In genomic region chr2:101286684-101287083, GRCh38 we compare ENCODE assay signal across 19 cellular contexts.
"Had no signal": no experiment of that assay in that cellular context is flagged by ENCODE, and none has a peak within 500 bp of the region (broad histone marks: within the 10 kb centered on the region; RNA-seq: fewer than 3 reads in every experiment).

No MANE protein-coding gene starts in this region.

- DNase-seq: activated CD4-positive, alpha-beta memory T cell treated with anti-CD3 and anti-CD28 coated beads, Interleukin-2, amount 10 ng/mL, durations not matched to agents 7 days and 5 days; activated CD4-positive, alpha-beta T cell treated with anti-CD3 and anti-CD28 coated beads for 48 hours; anterior cingulate cortex; caudate nucleus; glutamatergic neuron; left ventricle myocardium superior; occipital lobe; small intestine; stimulated activated CD4-positive, alpha-beta T cell treated with anti-CD3 and anti-CD28 coated beads, Interleukin-2, amount 100 ng/mL, for 24 hours; stimulated activated naive B cell treated with anti-CD40 and anti-IgM and Interleukin-4, amounts not matched to agents 10 μg/mL and 1 μg/mL and 100 μg/mL, for 72 hours; SW 1271 had no signal

- H3K27ac ChIP-seq: esophagus muscularis mucosa, hepatocyte, SK-N-MC, thoracic aorta had no signal

- H3K4me1 ChIP-seq: esophagus muscularis mucosa had no signal

- H3K27me3 Mint-ChIP-seq: activated CD4-positive, alpha-beta memory T cell treated with anti-CD3 and anti-CD28 coated beads, Interleukin-2, amount 10 ng/mL, durations not matched to agents 7 days and 5 days; activated T-helper 17 cell treated with anti-CD3 and anti-CD28 coated beads, Interleukin-2, amount 50 U/mL, for 72 hours; stimulated activated naive B cell treated with anti-CD40 and anti-IgM and Interleukin-4, amounts not matched to agents 10 μg/mL and 1 μg/mL and 100 μg/mL, for 72 hours; type B pancreatic cell had no signal

- H3K4me3 Mint-ChIP-seq: activated CD4-positive, alpha-beta memory T cell treated with anti-CD3 and anti-CD28 coated beads, Interleukin-2, amount 10 ng/mL, durations not matched to agents 7 days and 5 days; activated T-helper 17 cell treated with anti-CD3 and anti-CD28 coated beads, Interleukin-2, amount 50 U/mL, for 72 hours; brain; stimulated activated naive B cell treated with anti-CD40 and anti-IgM and Interleukin-4, amounts not matched to agents 10 μg/mL and 1 μg/mL and 100 μg/mL, for 72 hours; type B pancreatic cell had no signal

- H3K27ac Mint-ChIP-seq: activated CD4-positive, alpha-beta memory T cell treated with anti-CD3 and anti-CD28 coated beads, Interleukin-2, amount 10 ng/mL, durations not matched to agents 7 days and 5 days; activated T-helper 17 cell treated with anti-CD3 and anti-CD28 coated beads, Interleukin-2, amount 50 U/mL, for 72 hours; brain; stimulated activated naive B cell treated with anti-CD40 and anti-IgM and Interleukin-4, amounts not matched to agents 10 μg/mL and 1 μg/mL and 100 μg/mL, for 72 hours; type B pancreatic cell had no signal

- H3K4me1 Mint-ChIP-seq: brain; stimulated activated naive B cell treated with anti-CD40 and anti-IgM and Interleukin-4, amounts not matched to agents 10 μg/mL and 1 μg/mL and 100 μg/mL, for 72 hours had no signal

- H3K27me3 ChIP-seq: esophagus muscularis mucosa, hepatocyte had no signal

- ATAC-seq: activated T-helper 17 cell treated with anti-CD3 and anti-CD28 coated beads, Interleukin-2, amount 50 U/mL, for 72 hours; left ventricle myocardium superior; sciatic nerve; stimulated activated naive B cell treated with anti-CD40 and anti-IgM and Interleukin-4, amounts not matched to agents 10 μg/mL and 1 μg/mL and 100 μg/mL, for 72 hours had no signal

- H3K9me3 Mint-ChIP-seq: activated CD4-positive, alpha-beta memory T cell treated with anti-CD3 and anti-CD28 coated beads, Interleukin-2, amount 10 ng/mL, durations not matched to agents 7 days and 5 days; activated T-helper 17 cell treated with anti-CD3 and anti-CD28 coated beads, Interleukin-2, amount 50 U/mL, for 72 hours; brain; stimulated activated naive B cell treated with anti-CD40 and anti-IgM and Interleukin-4, amounts not matched to agents 10 μg/mL and 1 μg/mL and 100 μg/mL, for 72 hours; type B pancreatic cell had no signal

- H3K9me3 ChIP-seq: esophagus muscularis mucosa, thoracic aorta had no signal

- H3K4me3 ChIP-seq: esophagus muscularis mucosa, hepatocyte, SK-N-MC, thoracic aorta had no signal
